25 cellular contexts compared by ENCODE assay signal in the genomic region with DNA sequence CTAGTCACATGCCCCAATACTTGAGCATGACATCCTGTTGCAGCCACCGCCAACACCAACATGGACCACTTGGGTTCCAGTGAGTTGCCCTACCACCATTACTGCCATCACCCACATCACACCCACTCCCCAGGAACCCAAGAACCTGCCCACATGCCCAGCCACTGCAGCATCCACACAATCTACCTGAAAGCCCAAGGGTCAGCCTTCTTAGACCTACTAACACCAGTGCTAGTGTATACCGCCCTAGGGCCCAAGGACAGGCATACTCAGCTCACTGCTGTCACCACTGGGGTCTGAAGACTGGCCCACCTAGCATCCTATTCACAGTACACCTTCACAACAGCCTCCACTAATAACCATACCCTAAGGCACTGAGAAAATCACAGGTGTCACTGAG.
"Had no signal": no experiment of that assay in that cellular context is flagged by ENCODE, and none has a peak within 500 bp of the region (broad histone marks: within the 10 kb centered on the region; RNA-seq: fewer than 3 reads in every experiment).

No MANE protein-coding gene starts in this region.

- H3K79me2 ChIP-seq: hepatocyte had no signal

- H3K9me3 Mint-ChIP-seq: activated T-helper 2 cell treated with anti-CD3 and anti-CD28 coated beads, Interferon-gamma antibody, Interleukin-2, Interleukin-4, amounts not matched to agents 10 μg/mL and 5 μg/mL and 100 μg/mL, durations not matched to agents 14 hours and 24 hours and 36 hours had no signal

- H3K4me3 ChIP-seq: adrenal gland, ascending aorta, esophagus muscularis mucosa, hepatocyte, left ventricle myocardium inferior, ovary, prostate gland, tibial artery, vagina had no signal

- H3K27ac ChIP-seq: adrenal gland, ascending aorta, brain microvascular endothelial cell, esophagus muscularis mucosa, hepatocyte, left ventricle myocardium inferior, ovary, prostate gland, tibial artery, vagina had no signal

- H2AFZ ChIP-seq: hepatocyte had no signal

- H3K4me2 ChIP-seq: hepatocyte had no signal

- H3K4me1 Mint-ChIP-seq: activated CD4-positive, alpha-beta memory T cell treated with anti-CD3 and anti-CD28 coated beads, Interleukin-2, amount 10 ng/mL, durations not matched to agents 7 days and 5 days; activated CD4-positive, alpha-beta T cell treated with anti-CD3 and anti-CD28 coated beads, Interleukin-2, amount 10 ng/mL, durations not matched to agents 24 days and 14 days; stimulated activated naive CD8-positive, alpha-beta T cell treated with anti-CD3 and anti-CD28 coated beads, Interleukin-15, amount 100 ng/mL, for 72 hours had no signal

- H3K27me3 ChIP-seq: adrenal gland, ascending aorta, brain microvascular endothelial cell, hepatocyte, ovary, vagina had no signal

- H3K4me3 Mint-ChIP-seq: activated CD4-positive, alpha-beta memory T cell treated with anti-CD3 and anti-CD28 coated beads, Interleukin-2, amount 10 ng/mL, durations not matched to agents 7 days and 5 days; activated CD4-positive, alpha-beta T cell treated with anti-CD3 and anti-CD28 coated beads, Interleukin-2, amount 10 ng/mL, durations not matched to agents 24 days and 14 days; activated naive CD8-positive, alpha-beta T cell; activated T-cell treated with anti-CD3 and anti-CD28 coated beads, Interleukin-2, amount 50 U/mL, for 4 hours; effector memory CD8-positive, alpha-beta T cell; stimulated activated naive CD8-positive, alpha-beta T cell treated with anti-CD3 and anti-CD28 coated beads, Interleukin-15, amount 100 ng/mL, for 72 hours had no signal

- H3K27ac Mint-ChIP-seq: activated CD4-positive, alpha-beta memory T cell treated with anti-CD3 and anti-CD28 coated beads, Interleukin-2, amount 10 ng/mL, durations not matched to agents 7 days and 5 days; activated CD4-positive, alpha-beta T cell treated with anti-CD3 and anti-CD28 coated beads, Interleukin-2, amount 10 ng/mL, durations not matched to agents 24 days and 14 days; activated naive CD8-positive, alpha-beta T cell; activated T-helper 2 cell treated with anti-CD3 and anti-CD28 coated beads, Interferon-gamma antibody, Interleukin-2, Interleukin-4, amounts not matched to agents 10 μg/mL and 5 μg/mL and 100 μg/mL, durations not matched to agents 14 hours and 24 hours and 36 hours; effector memory CD8-positive, alpha-beta T cell had no signal

- H3K4me1 ChIP-seq: adrenal gland, ascending aorta, esophagus muscularis mucosa, left ventricle myocardium inferior, prostate gland, tibial artery, vagina had no signal

- DNase-seq: activated CD4-positive, alpha-beta memory T cell treated with anti-CD3 and anti-CD28 coated beads, Interleukin-2, amount 10 ng/mL, durations not matched to agents 7 days and 5 days; activated CD4-positive, alpha-beta T cell treated with anti-CD3 and anti-CD28 coated beads, Interleukin-2, amount 10 ng/mL, durations not matched to agents 24 days and 14 days; activated naive CD4-positive, alpha-beta T cell; activated T-cell treated with anti-CD3 and anti-CD28 coated beads, Interleukin-2, amount 50 U/mL, for 4 hours; adrenal gland; brain microvascular endothelial cell; caudate nucleus; dermis blood vessel endothelial cell; effector memory CD8-positive, alpha-beta T cell; glutamatergic neuron; left ventricle myocardium inferior; mammary epithelial cell; ovary; stimulated activated CD4-positive, alpha-beta T cell treated with anti-CD3 and anti-CD28 coated beads, Interleukin-2, amount 100 ng/mL, for 48 hours; stimulated activated naive CD8-positive, alpha-beta T cell treated with anti-CD3 and anti-CD28 coated beads, Interleukin-15, amount 100 ng/mL, for 72 hours; T-helper 2 cell; tibial artery had no signal

- ATAC-seq: activated CD4-positive, CD25-positive, alpha-beta regulatory T cell treated with anti-CD3 and anti-CD28 coated beads, Interleukin-2, amount 50 U/mL, for 24 hours; activated T-cell treated with anti-CD3 and anti-CD28 coated beads, Interleukin-2, amount 50 U/mL, for 4 hours; effector memory CD8-positive, alpha-beta T cell; stimulated activated naive CD8-positive, alpha-beta T cell treated with anti-CD3 and anti-CD28 coated beads, Interleukin-15, amount 100 ng/mL, for 72 hours had no signal

- H3K36me3 ChIP-seq: adrenal gland, ascending aorta, brain microvascular endothelial cell, left ventricle myocardium inferior, ovary, prostate gland, tibial artery, vagina had no signal

- H3K27me3 Mint-ChIP-seq: activated naive CD8-positive, alpha-beta T cell; stimulated activated naive CD8-positive, alpha-beta T cell treated with anti-CD3 and anti-CD28 coated beads, Interleukin-15, amount 100 ng/mL, for 72 hours had no signal

- H3K9me3 ChIP-seq: adrenal gland, ovary, prostate gland, vagina had no signal
